In the genomic region with DNA sequence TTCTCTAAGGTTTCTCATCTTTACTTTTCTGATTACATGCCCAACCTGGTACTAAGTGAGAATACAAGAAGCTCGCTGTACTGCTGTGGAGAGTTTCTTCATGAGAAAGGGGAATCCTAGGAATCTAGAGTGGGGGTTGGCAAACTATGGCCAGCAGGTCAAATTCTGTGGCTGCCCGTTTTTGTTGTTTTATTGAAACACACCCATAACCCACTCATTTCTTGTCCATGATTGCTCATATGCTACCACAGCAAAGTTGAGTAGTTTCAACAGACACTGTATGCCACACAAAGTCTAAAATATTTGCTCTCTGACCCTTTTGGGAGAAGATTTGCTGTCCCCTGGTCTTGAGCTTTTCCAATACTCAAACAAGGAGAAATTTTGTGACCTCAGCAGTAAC, we compare ENCODE assay signal across 20 cellular contexts. TPM values are rescaled to one million over a fixed set of nuclear protein-coding genes. Genes with fewer than 3 reads are reported as not detected.
A peak's percentile ranks its signal among the peaks of the same experiment; 100 is the strongest.
DNase-seq lines count a peak whose midpoint lies in the region; ATAC-seq, FAIRE-seq and TF ChIP-seq lines count a peak whose summit lies in the region.
"Had no signal": no experiment of that assay in that cellular context is flagged by ENCODE, and none has a peak within 500 bp of the region (broad histone marks: within the 10 kb centered on the region; RNA-seq: fewer than 3 reads in every experiment).

No MANE protein-coding gene starts in this region.

- no peaks in the 10 kb centered on the region for H3K9me2 ChIP-seq in PC-3 (replicated peaks; ENCODE audit: low read length)

- H3K9ac ChIP-seq in PC-3 (ENCODE audit: low read length), result no peak overlapping the region

- H3K36me3 ChIP-seq in PC-3 (ENCODE audit: low read depth, low read length), result peaks cover 29% of the 10 kb centered on the region; the same call in 1 of the 2 replicates

- H3K79me2 ChIP-seq in PC-3 (ENCODE audit: low read length), result no peaks in the 10 kb centered on the region

- no peak overlapping the region for H3K4me3 ChIP-seq in PC-3 (ENCODE audit: low read length)
- no peak overlapping the region for H3K4me3 ChIP-seq in fibroblast of mammary gland (ENCODE audit: control insufficient read depth, low read depth, low read length)
- no peak overlapping the region for H3K4me3 ChIP-seq in skeletal muscle cell (ENCODE audit: low read depth, low read length)
- H3K4me3 ChIP-seq: SK-N-MC, testis had no signal

- no peak for FAIRE-seq in GM12892 (lab: Jason Lieb, UNC)

- H3K27me3 ChIP-seq in PC-3 (ENCODE audit: low read length), result no peaks in the 10 kb centered on the region
- H3K27me3 ChIP-seq: testis had no signal

- H3F3A ChIP-seq in PC-3 (ENCODE audit: low read length, unreplicated experiment), result no peaks in the 10 kb centered on the region

- H2AFZ ChIP-seq in PC-3 (ENCODE audit: low read length), result no peak overlapping the region

- CTCF ChIA-PET in PC-3 (lab: Charles Lee), result no interaction called here

- H4K20me1 ChIP-seq in PC-3 (ENCODE audit: low read length), result no peaks in the 10 kb centered on the region

- no peak overlapping the region for H3K27ac ChIP-seq in PC-3 (ENCODE audit: low read length)
- H3K27ac ChIP-seq: SK-N-MC, testis had no signal

- POLR2A ChIA-PET in PC-3 (lab: Charles Lee; ENCODE audit: unreplicated experiment), result no interaction called here

- H3K4me1 ChIP-seq in PC-3 (ENCODE audit: insufficient read depth, low read length), result peaks cover 19% of the 10 kb centered on the region
- H3K4me1 ChIP-seq: testis had no signal

- DNase-seq in ELR (ENCODE audit: low read depth) (peak; percentile 30), PC-3 (peak; percentile 57), fibroblast of mammary gland (ENCODE audit: low read depth) (peak; percentile 14), skeletal muscle cell (ENCODE audit: low read depth) (peak; percentile 19), GM19238 (ENCODE audit: insufficient read length, low spot score) (no peak), GM12892 (ENCODE audit: insufficient read length) (no peak)
- DNase-seq: activated CD4-positive, alpha-beta T cell treated with anti-CD3 and anti-CD28 coated beads, Interleukin-2, amount 10 ng/mL, durations not matched to agents 24 days and 14 days; cortex of kidney; DMS79 treated with DMSO at 0.1 percent for 48 hours; GOT3; MM.1S; NCI-H2029; NCI-H526; testis had no signal

- no peaks in the 10 kb centered on the region for H3K9me3 ChIP-seq in PC-3 (ENCODE audit: low read length)
- H3K9me3 ChIP-seq: testis had no signal

- no peak for TF ChIP-seq POLR2A in GM12892 (IDR thresholded peaks at IDR 0.05; ENCODE audit: low read depth, low read length)

- TF ChIP-seq CTCF in PC-3 (conservative IDR thresholded peaks at IDR 0.05; ENCODE audit: low read depth, low read length) (no peak), fibroblast of mammary gland (conservative IDR thresholded peaks at IDR 0.05; ENCODE audit: control insufficient read depth, insufficient read depth, low read depth, low read length) (no peak)

- ATAC-seq in PC-3, result peak; percentile 49
- no peak for ATAC-seq in GM19351 (IDR thresholded peaks at IDR 0.05; ENCODE audit: unreplicated experiment)
- ATAC-seq: esophagus mucosa, left lobe of liver, Panc1 had no signal

- intact Hi-C loops in PC-3 (cut with micrococcal nuclease), result no loop called here

- no peak overlapping the region for H3K4me2 ChIP-seq in PC-3 (ENCODE audit: low read length)

- BruUV-seq in PC-3 (replicated peaks; lab: Mats Ljungman, UMichigan), result no TSS peak

RNA-seq across cellular contexts. Expression of a gene that starts 58.8 kb away (rescaled TPM):
- total RNA-seq in PC-3 (2014; rRNA removed), result 12.2 and 16.8 TPM in 2 replicates
- polyA plus RNA-seq in GM12892 (2012; ENCODE audit: missing spikeins), result 15.8 TPM
- total RNA-seq: HT-29 had no signal

Comparison
In these comparisons a context has a peak if more than half of its experiments do, and no peak if none do; other contexts are left out.
1. DNase-seq: peak in ELR (single experiment), PC-3 (single experiment), fibroblast of mammary gland (single experiment) and skeletal muscle cell (single experiment); none in GM19238 (single experiment) and GM12892 (single experiment).